Comparison of ENCODE assay signal across 15 cellular contexts in genomic region chr20:63884506-63885263, GRCh38. TPM values are rescaled to one million over a fixed set of nuclear protein-coding genes. Genes with fewer than 3 reads are reported as not detected.
DNase-seq lines count a peak whose midpoint lies in the region; ATAC-seq and TF ChIP-seq lines count a peak whose summit lies in the region.
"Had no signal": no experiment of that assay in that cellular context is flagged by ENCODE, and none has a peak within 500 bp of the region (broad histone marks: within the 10 kb centered on the region; RNA-seq: fewer than 3 reads in every experiment).

No MANE protein-coding gene starts in this region.

- intact Hi-C loops in PC-3 (cut with micrococcal nuclease) = no loop called here
- intact Hi-C loops in activated naive CD4-positive, alpha-beta T cell treated with anti-CD3 and anti-CD28 coated beads for 36 hours (cut with micrococcal nuclease) = no loop called here

- POLR2A ChIA-PET in PC-3 (lab: Charles Lee; ENCODE audit: unreplicated experiment) = no interaction called here

- H3K4me1 ChIP-seq in PC-3 (ENCODE audit: insufficient read depth, low read length) (peaks cover 19% of the 10 kb centered on the region), skeletal muscle tissue (ENCODE audit: control insufficient read depth in 3 of 3, insufficient read depth in 3 of 3, low read length in 3 of 3) (peaks cover 15 to 20% (median 19%) of the 10 kb centered on the region in 3 donors)

- no TSS peak for BruUV-seq in PC-3 (replicated peaks; lab: Mats Ljungman, UMichigan)

- H3K27ac Mint-ChIP-seq in activated naive CD4-positive, alpha-beta T cell treated with anti-CD3 and anti-CD28 coated beads for 36 hours = no peak overlapping the region
- H3K27ac Mint-ChIP-seq: CD8-positive, alpha-beta T cell; endodermal cell; nephron; T-cell had no signal

- no peak overlapping the region for H3K27ac ChIP-seq in PC-3 (ENCODE audit: low read length)
- H3K27ac ChIP-seq in skeletal muscle tissue (ENCODE audit: low read depth, low read length) = peak overlapping the region; percentile 54

- H3K9ac ChIP-seq in PC-3 (ENCODE audit: low read length) (no peak overlapping the region), skeletal muscle tissue (ENCODE audit: low read depth in 1 of 3, low read length in 3 of 3) (peak overlapping the region in 2 of 3 donors; percentile 57 to 71)

- H3K4me3 ChIP-seq in PC-3 (ENCODE audit: low read length) = no peak overlapping the region
- H3K4me3 ChIP-seq in skeletal muscle tissue (ENCODE audit: low read length in 3 of 3) = peak overlapping the region in 1 of 3 donors; percentile 52
- H3K4me3 ChIP-seq: smooth muscle cell had no signal

- H3K36me3 ChIP-seq in PC-3 (ENCODE audit: low read depth, low read length) (peaks cover 56% of the 10 kb centered on the region), skeletal muscle tissue (ENCODE audit: control insufficient read depth in 3 of 3, insufficient read depth in 3 of 3, low read length in 3 of 3) (peaks cover 33 to 49% (median 45%) of the 10 kb centered on the region in 3 donors)

- H3K27me3 ChIP-seq in PC-3 (ENCODE audit: low read length) (no peaks in the 10 kb centered on the region), skeletal muscle tissue (ENCODE audit: control insufficient read depth in 3 of 3, insufficient read depth in 3 of 3, low read length in 3 of 3) (no peaks in the 10 kb centered on the region)

- no peak for TF ChIP-seq CTCF in PC-3 (conservative IDR thresholded peaks at IDR 0.05; ENCODE audit: low read depth, low read length)

- H3K27me3 Mint-ChIP-seq in activated naive CD4-positive, alpha-beta T cell treated with anti-CD3 and anti-CD28 coated beads for 36 hours (ENCODE audit: low read depth) = no peaks in the 10 kb centered on the region
- H3K27me3 Mint-ChIP-seq: T-cell had no signal

- no peaks in the 10 kb centered on the region for H3K9me3 Mint-ChIP-seq in activated naive CD4-positive, alpha-beta T cell treated with anti-CD3 and anti-CD28 coated beads for 36 hours
- H3K9me3 Mint-ChIP-seq: CD8-positive, alpha-beta T cell; endodermal cell; nephron; T-cell had no signal

- H3K79me2 ChIP-seq in PC-3 (ENCODE audit: low read length) = peaks cover 56% of the 10 kb centered on the region

- H3K9me3 ChIP-seq in PC-3 (ENCODE audit: low read length) (no peaks in the 10 kb centered on the region), skeletal muscle tissue (ENCODE audit: control insufficient read depth in 3 of 3, low read length in 3 of 3) (no peaks in the 10 kb centered on the region)

- CTCF ChIA-PET in PC-3 (lab: Charles Lee) = no interaction called here
- CTCF ChIA-PET in activated naive CD4-positive, alpha-beta T cell treated with anti-CD3 and anti-CD28 coated beads for 36 hours (lab: Charles Lee) = no interaction called here

- no peak overlapping the region for H3K4me3 Mint-ChIP-seq in activated naive CD4-positive, alpha-beta T cell treated with anti-CD3 and anti-CD28 coated beads for 36 hours
- H3K4me3 Mint-ChIP-seq: CD8-positive, alpha-beta T cell; endodermal cell; nephron; T-cell had no signal

- no peaks in the 10 kb centered on the region for H3K9me2 ChIP-seq in PC-3 (replicated peaks; ENCODE audit: low read length)

- no peak overlapping the region for H3K4me2 ChIP-seq in PC-3 (ENCODE audit: low read length)
- H3K4me2 ChIP-seq: smooth muscle cell had no signal

- H3F3A ChIP-seq in PC-3 (ENCODE audit: low read length, unreplicated experiment) = no peaks in the 10 kb centered on the region

- H3K4me1 Mint-ChIP-seq in activated naive CD4-positive, alpha-beta T cell treated with anti-CD3 and anti-CD28 coated beads for 36 hours (ENCODE audit: low read depth) = no peaks in the 10 kb centered on the region
- H3K4me1 Mint-ChIP-seq: endodermal cell, nephron, T-cell had no signal

- ATAC-seq in PC-3 (peak; percentile 9; the same call in 1 of the 2 replicates), HG03196 (IDR thresholded peaks at IDR 0.05; ENCODE audit: unreplicated experiment) (no peak)
- ATAC-seq: CD8-positive, alpha-beta T cell; T-cell had no signal

- peaks cover 31% of the 10 kb centered on the region for H4K20me1 ChIP-seq in PC-3 (ENCODE audit: low read length)

- H3K36me3 Mint-ChIP-seq in activated naive CD4-positive, alpha-beta T cell treated with anti-CD3 and anti-CD28 coated beads for 36 hours (ENCODE audit: low read depth) = peaks cover 15% of the 10 kb centered on the region

- H2AFZ ChIP-seq in PC-3 (ENCODE audit: low read length) = no peak overlapping the region

- DNase-seq in PC-3 (no peak), foreskin melanocyte (peak; percentile 24)
- DNase-seq in activated naive CD4-positive, alpha-beta T cell treated with anti-CD3 and anti-CD28 coated beads for 36 hours = no peak
- DNase-seq: activated CD4-positive, CD25-positive, alpha-beta regulatory T cell treated with anti-CD3 and anti-CD28 coated beads, Interleukin-2, amount 50 U/mL, for 72 hours; activated T-cell treated with anti-CD3 and anti-CD28 coated beads, Interleukin-2, amount 50 U/mL, for 48 hours; CD8-positive, alpha-beta T cell; endodermal cell; NCI-H1105 treated with DMSO at 0.1 percent for 48 hours; T-cell had no signal

RNA-seq across cellular contexts. Expression of gene DNAJC5, which starts 10.2 kb away (rescaled TPM):
- total RNA-seq in PC-3 (2014; rRNA removed) = 73.7 and 80.1 TPM in 2 replicates
- 30.3 TPM for total RNA-seq in skeletal muscle tissue
- 10 to 100 TPM; 19.4 to 19.5 TPM for total RNA-seq in activated naive CD4-positive, alpha-beta T cell treated with anti-CD3 and anti-CD28 coated beads for 36 hours

RNA-seq across cellular contexts. Expression of gene TPD52L2, which starts 19.6 kb away (rescaled TPM):
- total RNA-seq in PC-3 (2014; rRNA removed) (147 and 167 TPM in 2 replicates), skeletal muscle tissue (29.2 TPM)
- 10 to 100 TPM; 38.2 to 38.9 TPM for total RNA-seq in activated naive CD4-positive, alpha-beta T cell treated with anti-CD3 and anti-CD28 coated beads for 36 hours

RNA-seq across cellular contexts. Expression of gene ABHD16B, which starts 23.4 kb away (rescaled TPM):
- total RNA-seq in PC-3 (2014; rRNA removed) (not detected in 2 replicates), skeletal muscle tissue (not detected)
- not detected for total RNA-seq in activated naive CD4-positive, alpha-beta T cell treated with anti-CD3 and anti-CD28 coated beads for 36 hours
- total RNA-seq: CD8-positive, alpha-beta T cell; endodermal cell; kidney epithelial cell; NCI-H460; smooth muscle cell; T-cell had no signal

RNA-seq across cellular contexts. Expression of gene ZBTB46, which starts 53.6 kb away (rescaled TPM):
- total RNA-seq in PC-3 (2014; rRNA removed) (2.8 and 7.3 TPM in 2 replicates), skeletal muscle tissue (52.2 TPM)
- under 1 TPM; 0.17 to 0.20 TPM for total RNA-seq in activated naive CD4-positive, alpha-beta T cell treated with anti-CD3 and anti-CD28 coated beads for 36 hours
- total RNA-seq: CD8-positive, alpha-beta T cell had no signal
